ENCODE assay signal across 16 cellular contexts in genomic region chr5:173858025-173858674, GRCh38. TPM values are rescaled to one million over a fixed set of nuclear protein-coding genes. Genes with fewer than 3 reads are reported as not detected.
DNase-seq lines count a peak whose midpoint lies in the region; ATAC-seq, FAIRE-seq and TF ChIP-seq lines count a peak whose summit lies in the region.
"Had no signal": no experiment of that assay in that cellular context is flagged by ENCODE, and none has a peak within 500 bp of the region (broad histone marks: within the 10 kb centered on the region; RNA-seq: fewer than 3 reads in every experiment).

No MANE protein-coding gene starts in this region.

- H3K79me1 ChIP-seq in mesendoderm (ENCODE audit: low read length): no peaks in the 10 kb centered on the region

- no peak overlapping the region for H3K23ac ChIP-seq in mesendoderm (ENCODE audit: low read length)

- no peak overlapping the region for H3K4ac ChIP-seq in mesendoderm (ENCODE audit: low read depth, low read length)

- no peak overlapping the region for H2BK5ac ChIP-seq in mesendoderm (ENCODE audit: low read length)

- no peaks in the 10 kb centered on the region for H3K9me3 ChIP-seq in left ventricle myocardium inferior (replicated peaks)
- H3K9me3 ChIP-seq in colonic mucosa: no peaks in the 10 kb centered on the region

- H3K9ac ChIP-seq in colonic mucosa (ENCODE audit: low read depth in 2 of 2, low read length in 2 of 2): no peak overlapping the region
- H3K9ac ChIP-seq in mesendoderm (ENCODE audit: low read length): no peak overlapping the region

- H3K27ac ChIP-seq in left ventricle myocardium inferior (replicated peaks) (peak overlapping the region; percentile 80), colonic mucosa (peak overlapping the region; percentile 51), mesendoderm (ENCODE audit: low read depth, low read length) (no peak overlapping the region)

- no peaks in the 10 kb centered on the region for H3K79me2 ChIP-seq in mesendoderm (ENCODE audit: control insufficient read depth, insufficient read depth, low read length)

- H3K18ac ChIP-seq in mesendoderm (ENCODE audit: low read length): no peak overlapping the region

- H3K4me1 ChIP-seq in left ventricle myocardium inferior (peaks cover 40% of the 10 kb centered on the region), colonic mucosa (peaks cover 3% of the 10 kb centered on the region), mesendoderm (ENCODE audit: control insufficient read depth, low read depth, low read length) (peaks cover 5% of the 10 kb centered on the region)

- no CpG with 5 or more reads among the region's 6 CpGs for WGBS in mesendoderm (ENCODE audit: extremely low coverage, insufficient coverage, low lambda C conversion rate)

- no peak overlapping the region for H4K5ac ChIP-seq in mesendoderm (ENCODE audit: low read length)

- H3K36me3 ChIP-seq in left ventricle myocardium inferior: no peaks in the 10 kb centered on the region
- H3K36me3 ChIP-seq in colonic mucosa: no peaks in the 10 kb centered on the region
- no peaks in the 10 kb centered on the region for H3K36me3 ChIP-seq in mesendoderm (ENCODE audit: control insufficient read depth, insufficient read depth, low read length)

- no peak for FAIRE-seq in D721Med (lab: Jason Lieb, UNC)
- FAIRE-seq: GM12878, GM18507 had no signal

- H3K56ac ChIP-seq in mesendoderm (ENCODE audit: low read length): no peak overlapping the region

- TF ChIP-seq CTCF in left ventricle myocardium inferior (IDR thresholded peaks at IDR 0.05; ENCODE audit: borderline replicate concordance) (no peak), colonic mucosa (IDR thresholded peaks at IDR 0.05) (no peak), D721Med (IDR thresholded peaks at IDR 0.05; ENCODE audit: insufficient read depth, missing control alignments) (no peak)

- H3K4me3 ChIP-seq in left ventricle myocardium inferior (no peak overlapping the region), colonic mucosa (no peak overlapping the region), mesendoderm (ENCODE audit: low read length) (no peak overlapping the region)
- H3K4me3 ChIP-seq: GM12878 had no signal

- DNase-seq in left ventricle myocardium inferior: no peak
- DNase-seq in left ventricle myocardium superior: no peak
- DNase-seq in colonic mucosa: no peak
- peak; percentile 47 for DNase-seq in mesendoderm
- no peak for DNase-seq in stimulated activated CD4-positive, alpha-beta T cell treated with anti-CD3 and anti-CD28 coated beads, Interleukin-4, amount 100 ng/mL, for 4 hours
- no peak for DNase-seq in OCI-M1 (lab: John Stamatoyannopoulos, UW)
- DNase-seq in activated CD4-positive, alpha-beta T cell treated with anti-CD3 and anti-CD28 coated beads, Interleukin-2, amount 50 U/mL, for 48 hours: no peak
- DNase-seq in D721Med (ENCODE audit: insufficient read length, low spot score): no peak
- DNase-seq: 8988T; C1 segment of cervical spinal cord; Calu3; CD4-positive, alpha-beta T cell; DMS79; HCEC 1CT had no signal

- no peak overlapping the region for H2BK120ac ChIP-seq in mesendoderm (ENCODE audit: low read depth, low read length)

- H3K27me3 ChIP-seq in left ventricle myocardium inferior (ENCODE audit: low read depth) (no peaks in the 10 kb centered on the region), colonic mucosa (no peaks in the 10 kb centered on the region), mesendoderm (ENCODE audit: insufficient read depth, low read length, poor library complexity) (no peaks in the 10 kb centered on the region)

- H3K4me2 ChIP-seq in mesendoderm (ENCODE audit: low read length): no peak overlapping the region

- H2BK15ac ChIP-seq in mesendoderm (replicated peaks; ENCODE audit: low read depth): no peak overlapping the region

- intact Hi-C loops in left ventricle myocardium inferior (cut with micrococcal nuclease) (no loop called here), left ventricle myocardium superior (cut with micrococcal nuclease) (no loop called here), colonic mucosa (cut with DNase I) (no loop called here)

- no peak overlapping the region for H4K8ac ChIP-seq in mesendoderm (ENCODE audit: low read depth, low read length)

- no peak for ATAC-seq in left ventricle myocardium superior
- ATAC-seq: GM12878 had no signal

- no peak overlapping the region for H2AK5ac ChIP-seq in mesendoderm (ENCODE audit: low read length)

RNA-seq across cellular contexts. Expression of gene CPEB4, which starts 30.0 kb away (rescaled TPM):
- total RNA-seq in left ventricle myocardium inferior (136 TPM), left ventricle myocardium superior (125 TPM), colonic mucosa (10 to 100 TPM; 23.3 to 41.7 TPM)
- 2.4 TPM for polyA plus RNA-seq in mesendoderm (2013, experiment 1 of 2)
- 2.4 TPM for polyA plus RNA-seq in mesendoderm (2013, experiment 2 of 2)
